ENCODE assay signal across 8 cellular contexts in the genomic region with DNA sequence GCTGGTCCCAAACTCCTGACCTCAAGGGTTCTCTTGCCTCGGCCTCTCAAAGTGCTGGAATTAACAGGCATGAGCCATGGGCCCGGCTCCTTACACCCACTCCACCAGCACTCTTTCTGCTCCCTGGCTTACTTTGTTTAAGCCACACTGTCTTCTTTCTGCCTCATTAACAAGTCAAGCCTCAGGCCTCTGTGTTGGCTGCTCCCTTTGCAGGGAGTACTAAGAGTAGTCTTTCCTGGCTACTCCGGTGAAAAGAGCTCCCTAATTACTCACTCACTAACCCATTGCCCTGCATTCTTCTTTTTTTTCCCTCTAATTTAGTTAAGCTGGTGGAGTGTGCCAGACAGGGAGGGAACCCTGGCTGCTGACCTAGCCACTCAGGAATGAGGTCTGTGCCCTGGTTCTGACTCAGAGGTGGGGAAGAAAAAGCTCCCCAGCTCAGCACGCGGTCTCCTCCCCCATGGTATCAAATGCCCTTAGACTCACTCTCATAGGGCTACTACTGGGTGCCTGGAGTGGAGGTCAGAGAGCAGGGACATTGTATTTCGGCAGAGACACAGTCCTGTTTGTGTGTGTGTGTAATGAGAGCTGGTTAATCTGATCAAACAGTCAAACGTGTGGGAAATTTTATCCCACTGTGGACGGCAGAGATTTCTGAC. TPM values are rescaled to one million over a fixed set of nuclear protein-coding genes. Genes with fewer than 3 reads are reported as not detected.
DNase-seq lines count a peak whose midpoint lies in the region; ATAC-seq, FAIRE-seq and TF ChIP-seq lines count a peak whose summit lies in the region.

No MANE protein-coding gene starts in this region.

- no peaks in the 10 kb centered on the region for H3K27me3 ChIP-seq in CD4-positive, alpha-beta T cell (ENCODE audit: control insufficient read depth, insufficient read depth, low read length)
- H3K27me3 ChIP-seq in MG63 (no peaks in the 10 kb centered on the region), keratinocyte (ENCODE audit: control insufficient read depth, extremely low read depth, insufficient read depth, low read length) (no peaks in the 10 kb centered on the region), subcutaneous abdominal adipose tissue (ENCODE audit: control insufficient read depth in 5 of 5, insufficient read depth in 4 of 5, low read length in 5 of 5) (no peaks in the 10 kb centered on the region), colonic mucosa (no peaks in the 10 kb centered on the region)

- H3K4me1 Mint-ChIP-seq in CD4-positive, alpha-beta T cell (ENCODE audit: low read depth), result peaks cover 64% of the 10 kb centered on the region

- H3K27ac ChIP-seq in CD4-positive, alpha-beta T cell (ENCODE audit: low read depth, low read length), result no peak overlapping the region
- peak overlapping the region; percentile 89 for H3K27ac ChIP-seq in keratinocyte (ENCODE audit: control insufficient read depth, insufficient read depth, low read length)
- H3K27ac ChIP-seq in subcutaneous abdominal adipose tissue (ENCODE audit: low read depth, low read length), result peak overlapping the region; percentile 90
- no peak overlapping the region for H3K27ac ChIP-seq in colonic mucosa

- H3K4me2 ChIP-seq in keratinocyte (ENCODE audit: control insufficient read depth, extremely low read depth, insufficient read depth, low read depth, low read length), result peak overlapping the region; percentile 67

- CTCF ChIA-PET in CD4-positive, alpha-beta T cell (lab: Charles Lee), result interaction anchor here (1.3 kb wide), 1 partner anchor 102 kb away, joined by 3 read pairs; a partner anchor contains a TSS

- dilution Hi-C loops in keratinocyte (cut with MboI; ENCODE audit: extremely low pct_ligation_motif_present, low sequenced_read_pairs), result no loop called here

- no peak for DNase-seq in CD4-positive, alpha-beta T cell
- DNase-seq in MG63 (peak; percentile 95), astrocyte of the spinal cord (ENCODE audit: low read depth, low spot score) (peak; percentile 97), keratinocyte (ENCODE audit: low read depth, low spot score) (peak; percentile 77), colonic mucosa (no peak)
- DNase-seq in stimulated activated CD4-positive, alpha-beta T cell treated with anti-CD3 and anti-CD28 coated beads, Interleukin-1b, Interleukin-23, amount 100 ng/mL, for 48 hours, result no peak
- no peak for DNase-seq in activated naive CD4-positive, alpha-beta T cell treated with anti-CD3 and anti-CD28 coated beads, Interleukin-2, amount 50 U/mL, for 72 hours (ENCODE audit: low spot score in 2 of 2)

- peak; percentile 85 for FAIRE-seq in keratinocyte (lab: Jason Lieb, UNC)

- intact Hi-C loops in CD4-positive, alpha-beta T cell (cut with DNase I, micrococcal nuclease), result no loop called here
- intact Hi-C loops in colonic mucosa (cut with DNase I), result no loop called here

- peak overlapping the region; percentile 55 for H2AFZ ChIP-seq in keratinocyte (ENCODE audit: control insufficient read depth, low read length)

- peak overlapping the region; percentile 42 for H3K27ac Mint-ChIP-seq in CD4-positive, alpha-beta T cell
- H3K27ac Mint-ChIP-seq in activated naive CD4-positive, alpha-beta T cell treated with anti-CD3 and anti-CD28 coated beads, Interleukin-2, amount 50 U/mL, for 72 hours, result no peak overlapping the region

- POLR2A ChIA-PET in CD4-positive, alpha-beta T cell (lab: Charles Lee), result interaction anchor here (0.8 to 1.5 kb wide), 3 partner anchors 19 to 153 kb away, joined by 3 to 4 read pairs (median 3); no protein-coding TSS in a partner anchor

- H3K27me3 Mint-ChIP-seq in CD4-positive, alpha-beta T cell, result no peaks in the 10 kb centered on the region

- H3K36me3 Mint-ChIP-seq in CD4-positive, alpha-beta T cell (ENCODE audit: low read depth), result peaks cover 43% of the 10 kb centered on the region
- peaks cover 10 to 13% of the 10 kb centered on the region in 2 donors for H3K36me3 Mint-ChIP-seq in activated naive CD4-positive, alpha-beta T cell treated with anti-CD3 and anti-CD28 coated beads, Interleukin-2, amount 50 U/mL, for 72 hours

- H3K4me1 ChIP-seq in keratinocyte (ENCODE audit: control insufficient read depth, extremely low read depth, insufficient read depth, low read length) (peaks cover 31% of the 10 kb centered on the region), subcutaneous abdominal adipose tissue (ENCODE audit: control insufficient read depth in 5 of 5, insufficient read depth in 5 of 5, low read length in 5 of 5) (peaks cover 1 to 31% (median 21%) of the 10 kb centered on the region in 5 donors), colonic mucosa (no peaks in the 10 kb centered on the region)

- no peaks in the 10 kb centered on the region for H3K9me3 ChIP-seq in CD4-positive, alpha-beta T cell (ENCODE audit: control insufficient read depth, low read length)
- H3K9me3 ChIP-seq in MG63 (no peaks in the 10 kb centered on the region), keratinocyte (ENCODE audit: control insufficient read depth, low read depth, low read length) (no peaks in the 10 kb centered on the region), subcutaneous abdominal adipose tissue (ENCODE audit: control insufficient read depth in 5 of 5, low read length in 5 of 5) (no peaks in the 10 kb centered on the region), colonic mucosa (no peaks in the 10 kb centered on the region)

- no peak for TF ChIP-seq CTCF in CD4-positive, alpha-beta T cell (IDR thresholded peaks at IDR 0.05)
- no peak for TF ChIP-seq CTCF in astrocyte of the spinal cord (IDR thresholded peaks at IDR 0.05; ENCODE audit: low read depth, low read length)
- no peak for TF ChIP-seq CTCF in keratinocyte (optimal IDR thresholded peaks at IDR 0.05 in 1 of 3, IDR thresholded peaks at IDR 0.05 in 1 of 3, conservative IDR thresholded peaks at IDR 0.05 in 1 of 3; ENCODE audit: extremely low read depth in 1 of 3, insufficient read depth in 2 of 3, low read length in 3 of 3)
- no peak for TF ChIP-seq CTCF in colonic mucosa (IDR thresholded peaks at IDR 0.05)

- in situ Hi-C loops in astrocyte of the spinal cord (cut with HindIII; ENCODE audit: low sequenced_read_pairs), result no loop called here

- no peak for ATAC-seq in CD4-positive, alpha-beta T cell (ENCODE audit: poor library complexity)
- no peak for ATAC-seq in activated naive CD4-positive, alpha-beta T cell treated with anti-CD3 and anti-CD28 coated beads, Interleukin-2, amount 50 U/mL, for 72 hours

- H3K4me3 ChIP-seq in MG63, result no peak overlapping the region
- no peak overlapping the region for H3K4me3 ChIP-seq in astrocyte of the spinal cord (ENCODE audit: low read depth, low read length)
- H3K4me3 ChIP-seq in keratinocyte (ENCODE audit: control insufficient read depth in 2 of 3, extremely low read depth in 1 of 3, insufficient read depth in 2 of 3, low read depth in 1 of 3, low read length in 3 of 3), result peak overlapping the region in 1 of 3 experiments; percentile 7
- H3K4me3 ChIP-seq in subcutaneous abdominal adipose tissue (ENCODE audit: low read depth in 1 of 5, low read length in 5 of 5), result no peak overlapping the region
- no peak overlapping the region for H3K4me3 ChIP-seq in colonic mucosa

- H4K20me1 ChIP-seq in keratinocyte (ENCODE audit: control insufficient read depth, extremely low read depth, insufficient read depth, low read length), result peaks cover 3% of the 10 kb centered on the region

- H3K79me2 ChIP-seq in keratinocyte (ENCODE audit: control insufficient read depth, insufficient read depth, low read length), result peaks cover 5% of the 10 kb centered on the region

- no peaks in the 10 kb centered on the region for H3K9me1 ChIP-seq in keratinocyte (ENCODE audit: control insufficient read depth, extremely low read depth, insufficient read depth, low read length)

- no peaks in the 10 kb centered on the region for H3K9me3 Mint-ChIP-seq in CD4-positive, alpha-beta T cell
- H3K9me3 Mint-ChIP-seq in activated naive CD4-positive, alpha-beta T cell treated with anti-CD3 and anti-CD28 coated beads, Interleukin-2, amount 50 U/mL, for 72 hours, result no peaks in the 10 kb centered on the region

- H3K36me3 ChIP-seq in MG63, result no peaks in the 10 kb centered on the region
- peaks cover 13 to 32% of the 10 kb centered on the region in 2 experiments for H3K36me3 ChIP-seq in keratinocyte (ENCODE audit: control insufficient read depth in 2 of 2, extremely low read depth in 1 of 2, insufficient read depth in 2 of 2, low read length in 2 of 2)
- no peaks in the 10 kb centered on the region for H3K36me3 ChIP-seq in subcutaneous abdominal adipose tissue (ENCODE audit: control insufficient read depth in 5 of 5, insufficient read depth in 5 of 5, low read length in 5 of 5)
- no peaks in the 10 kb centered on the region for H3K36me3 ChIP-seq in colonic mucosa

- H3K4me3 Mint-ChIP-seq in CD4-positive, alpha-beta T cell, result no peak overlapping the region

- H3K9ac ChIP-seq in keratinocyte (ENCODE audit: control insufficient read depth, extremely low read depth, insufficient read depth, low read length) (peak overlapping the region; percentile 67), subcutaneous abdominal adipose tissue (ENCODE audit: low read length in 5 of 5) (peak overlapping the region in 2 of 5 donors; percentile 55 to 70), colonic mucosa (ENCODE audit: low read depth in 2 of 2, low read length in 2 of 2) (no peak overlapping the region)

RNA-seq across cellular contexts. Expression of a gene that starts 19.8 kb away (rescaled TPM):
- 10 to 100 TPM; 10.2 to 13.7 TPM for total RNA-seq in CD4-positive, alpha-beta T cell
- total RNA-seq in MG63 (2014; rRNA removed; shearing (Covaris generic); ENCODE audit: low replicate concordance), result not detected in 2 replicates
- polyA plus RNA-seq in keratinocyte, result 42.7 to 78.1 TPM (median 57.5 TPM) in 3 replicates
- polyA plus RNA-seq in keratinocyte (2011; ENCODE audit: low read depth), result 11.4 TPM
- 19.7 and 22.1 TPM in 2 replicates for polyA plus RNA-seq in keratinocyte (2011; cell fraction: cytosol; rRNA removed)
- 122 and 134 TPM in 2 replicates for polyA plus RNA-seq in keratinocyte (2011; cell fraction: nucleus; rRNA removed)
- polyA plus RNA-seq in keratinocyte (2012; ENCODE audit: low replicate concordance), result 42.1 and 70.3 TPM in 2 replicates
- 65.5 to 107 TPM (median 67.8 TPM) in 3 replicates for polyA minus RNA-seq in keratinocyte
- polyA minus RNA-seq in keratinocyte (2011; cell fraction: cytosol; rRNA and poly(A)+ RNA removed), result 38.2 TPM
- 129 and 180 TPM in 2 replicates for polyA minus RNA-seq in keratinocyte (2011; cell fraction: nucleus; rRNA and poly(A)+ RNA removed)
- total RNA-seq in activated naive CD4-positive, alpha-beta T cell treated with anti-CD3 and anti-CD28 coated beads, Interleukin-2, amount 50 U/mL, for 72 hours, result 1 to 10 TPM; 2.5 to 8.8 TPM
- 10 to 100 TPM; 24.7 to 27.1 TPM for total RNA-seq in colonic mucosa

RNA-seq across cellular contexts. Expression of a gene that starts 24.9 kb away (rescaled TPM):
- 1 to 10 TPM in 1 of 2 experiments, under 1 TPM in 1; 0.85 to 1.2 TPM for total RNA-seq in CD4-positive, alpha-beta T cell
- total RNA-seq in MG63 (2014; rRNA removed; shearing (Covaris generic); ENCODE audit: low replicate concordance), result not detected in 2 replicates
- not detected in 3 replicates for polyA plus RNA-seq in keratinocyte
- not detected for polyA plus RNA-seq in keratinocyte (2011; ENCODE audit: low read depth)
- polyA plus RNA-seq in keratinocyte (2011; cell fraction: cytosol; rRNA removed), result not detected in 2 replicates
- polyA plus RNA-seq in keratinocyte (2011; cell fraction: nucleus; rRNA removed), result 0.16 TPM in 1 of 2 replicates, not detected in the other
- polyA plus RNA-seq in keratinocyte (2012; ENCODE audit: low replicate concordance), result not detected in 2 replicates
- polyA minus RNA-seq in keratinocyte, result not detected in 3 replicates
- polyA minus RNA-seq in keratinocyte (2011; cell fraction: cytosol; rRNA and poly(A)+ RNA removed), result not detected
- not detected in 2 replicates for polyA minus RNA-seq in keratinocyte (2011; cell fraction: nucleus; rRNA and poly(A)+ RNA removed)
- total RNA-seq in activated naive CD4-positive, alpha-beta T cell treated with anti-CD3 and anti-CD28 coated beads, Interleukin-2, amount 50 U/mL, for 72 hours, result not detected
- total RNA-seq in colonic mucosa, result not detected

RNA-seq across cellular contexts. Expression of a gene that starts 47.5 kb away (rescaled TPM):
- 100 to 1,000 TPM; 127 to 138 TPM for total RNA-seq in CD4-positive, alpha-beta T cell
- not detected in 2 replicates for total RNA-seq in MG63 (2014; rRNA removed; shearing (Covaris generic); ENCODE audit: low replicate concordance)
- 0.04 TPM in 1 of 3 replicates, not detected in the others for polyA plus RNA-seq in keratinocyte
- not detected for polyA plus RNA-seq in keratinocyte (2011; ENCODE audit: low read depth)
- polyA plus RNA-seq in keratinocyte (2011; cell fraction: cytosol; rRNA removed), result not detected in 2 replicates
- 0.11 TPM in 1 of 2 replicates, not detected in the other for polyA plus RNA-seq in keratinocyte (2011; cell fraction: nucleus; rRNA removed)
- not detected in 2 replicates for polyA plus RNA-seq in keratinocyte (2012; ENCODE audit: low replicate concordance)
- polyA minus RNA-seq in keratinocyte, result not detected in 3 replicates
- polyA minus RNA-seq in keratinocyte (2011; cell fraction: cytosol; rRNA and poly(A)+ RNA removed), result not detected
- polyA minus RNA-seq in keratinocyte (2011; cell fraction: nucleus; rRNA and poly(A)+ RNA removed), result not detected in 2 replicates
- total RNA-seq in activated naive CD4-positive, alpha-beta T cell treated with anti-CD3 and anti-CD28 coated beads, Interleukin-2, amount 50 U/mL, for 72 hours, result 10 to 100 TPM; 33.8 to 46.3 TPM
- total RNA-seq in colonic mucosa, result 1 to 10 TPM; 6.7 to 6.8 TPM

RNA-seq across cellular contexts. Expression of a gene that starts 53.2 kb away (rescaled TPM):
- total RNA-seq in CD4-positive, alpha-beta T cell, result 1 to 10 TPM; 1.3 to 1.8 TPM
- total RNA-seq in MG63 (2014; rRNA removed; shearing (Covaris generic); ENCODE audit: low replicate concordance), result 0.89 and 0.96 TPM in 2 replicates
- polyA plus RNA-seq in keratinocyte, result 1.1 to 2.3 TPM (median 2.0 TPM) in 3 replicates
- 1.7 TPM for polyA plus RNA-seq in keratinocyte (2011; ENCODE audit: low read depth)
- polyA plus RNA-seq in keratinocyte (2011; cell fraction: cytosol; rRNA removed), result 0.95 and 1.5 TPM in 2 replicates
- 6.0 and 8.2 TPM in 2 replicates for polyA plus RNA-seq in keratinocyte (2011; cell fraction: nucleus; rRNA removed)
- polyA plus RNA-seq in keratinocyte (2012; ENCODE audit: low replicate concordance), result 0.65 and 0.87 TPM in 2 replicates
- 6.3 to 8.1 TPM (median 6.3 TPM) in 3 replicates for polyA minus RNA-seq in keratinocyte
- polyA minus RNA-seq in keratinocyte (2011; cell fraction: cytosol; rRNA and poly(A)+ RNA removed), result 2.5 TPM
- 2.8 and 9.3 TPM in 2 replicates for polyA minus RNA-seq in keratinocyte (2011; cell fraction: nucleus; rRNA and poly(A)+ RNA removed)
- total RNA-seq in activated naive CD4-positive, alpha-beta T cell treated with anti-CD3 and anti-CD28 coated beads, Interleukin-2, amount 50 U/mL, for 72 hours, result 10 to 100 TPM in 1 of 2 donors, 1 to 10 TPM in 1; 2.4 to 14.4 TPM
- 1 to 10 TPM in 1 of 2 donors, under 1 TPM in 1; 0.59 to 1.1 TPM for total RNA-seq in colonic mucosa

Comparison
In these comparisons a context has a peak if more than half of its experiments do, and no peak if none do; other contexts are left out.
1. DNase-seq: peak in MG63 (single experiment), astrocyte of the spinal cord (single experiment) and keratinocyte (single experiment); none in CD4-positive, alpha-beta T cell (0 of 10), stimulated activated CD4-positive, alpha-beta T cell treated with anti-CD3 and anti-CD28 coated beads, Interleukin-1b, Interleukin-23, amount 100 ng/mL, for 48 hours (single experiment), activated naive CD4-positive, alpha-beta T cell treated with anti-CD3 and anti-CD28 coated beads, Interleukin-2, amount 50 U/mL, for 72 hours (0 of 2) and colonic mucosa (single experiment).
2. H3K27ac ChIP-seq: peak in keratinocyte (single experiment) and subcutaneous abdominal adipose tissue (single experiment); none in CD4-positive, alpha-beta T cell (single experiment) and colonic mucosa (single experiment).
3. RNA of a gene that starts 47.5 kb away (total RNA-seq): 127 to 138 TPM in CD4-positive, alpha-beta T cell and 33.8 to 46.3 TPM in activated naive CD4-positive, alpha-beta T cell treated with anti-CD3 and anti-CD28 coated beads, Interleukin-2, amount 50 U/mL, for 72 hours; 6.7 to 6.8 TPM in colonic mucosa and not detected in MG63; every median in the first group is over 4 times any median in the second.